Comparison of ENCODE assay signal across 14 cellular contexts in the genomic region with DNA sequence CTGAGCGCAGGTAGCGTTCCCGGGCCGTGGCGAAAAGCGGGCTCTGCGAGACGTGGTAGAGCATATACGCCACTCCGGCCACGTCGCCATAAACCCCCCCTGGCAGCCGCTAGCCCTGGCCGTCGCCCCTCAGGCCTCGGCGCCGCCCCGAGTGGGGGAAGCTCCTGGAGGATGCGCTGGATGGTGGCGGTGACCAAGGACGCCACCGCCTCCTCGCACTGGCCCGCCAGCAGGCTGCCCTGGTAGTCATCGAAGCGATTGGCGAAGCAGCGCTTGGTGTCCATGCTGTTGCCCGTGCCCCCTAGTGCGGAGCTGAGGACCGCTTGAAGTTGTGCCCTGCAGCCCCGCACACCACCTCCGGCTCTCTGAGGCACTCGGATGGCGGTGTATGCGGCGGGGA. TPM values are rescaled to one million over a fixed set of nuclear protein-coding genes. Genes with fewer than 3 reads are reported as not detected.
A peak's percentile ranks its signal among the peaks of the same experiment; 100 is the strongest.
DNase-seq lines count a peak whose midpoint lies in the region; ATAC-seq and TF ChIP-seq lines count a peak whose summit lies in the region.
"Not testable (repeated sequence)": the region's sequence is repeated elsewhere in the genome, so short reads cannot be mapped to it uniquely, and the experiment has no call there.
"Had no signal": no experiment of that assay in that cellular context is flagged by ENCODE, and none has a peak within 500 bp of the region (broad histone marks: within the 10 kb centered on the region; RNA-seq: fewer than 3 reads in every experiment).

No MANE protein-coding gene starts in this region.

- H3K79me1 ChIP-seq in trophoblast cell (ENCODE audit: low read length) = not testable (repeated sequence)

- not testable (repeated sequence) for H3K27ac ChIP-seq in ectodermal cell (ENCODE audit: insufficient read depth, low read depth, low read length, poor library complexity, severe bottlenecking); lower lobe of right lung; trophoblast cell (ENCODE audit: low read depth, low read length); subcutaneous abdominal adipose tissue (ENCODE audit: low read depth, low read length)

- not testable (repeated sequence) for H3K79me2 ChIP-seq in trophoblast cell (ENCODE audit: control insufficient read depth, insufficient read depth, low read length, poor library complexity)

- peaks cover 17% of the 10 kb centered on the region for H3K4me1 Mint-ChIP-seq in WTC11

- not testable (repeated sequence) for H3K27ac Mint-ChIP-seq in WTC11

- intact Hi-C loops in lower lobe of right lung (cut with DNase I) = not testable (repeated sequence)

- ATAC-seq in HG03442 (IDR thresholded peaks at IDR 0.05; ENCODE audit: unreplicated experiment) = peak; percentile 13
- peak; percentile 67 for ATAC-seq in WTC11
- peak; percentile 35 to 41 for ATAC-seq in lower lobe of right lung

- not testable (repeated sequence) for H3K9ac ChIP-seq in trophoblast cell (ENCODE audit: low read length); subcutaneous abdominal adipose tissue (ENCODE audit: low read length in 5 of 5)

- H2BK120ac ChIP-seq in trophoblast cell (ENCODE audit: insufficient read depth, low read length, poor library complexity) = not testable (repeated sequence)

- not testable (repeated sequence) for H3K36me3 ChIP-seq in ectodermal cell (ENCODE audit: control insufficient read depth, insufficient read depth, low read length); lower lobe of right lung; trophoblast cell (ENCODE audit: control insufficient read depth in 1 of 2, insufficient read depth in 2 of 2, low read length in 2 of 2); subcutaneous abdominal adipose tissue (ENCODE audit: control insufficient read depth in 5 of 5, insufficient read depth in 5 of 5, low read length in 5 of 5)

- 2% methylated on average over 32 to 38 of the region's 38 CpGs for WGBS in ectodermal cell, 2 experiments
- WGBS in trophoblast cell (ENCODE audit: extremely low coverage, insufficient coverage, insufficient read length) = no CpG with 5 or more reads among the region's 38 CpGs

- peaks cover 18% of the 10 kb centered on the region for H3K27me3 ChIP-seq in ectodermal cell (ENCODE audit: control insufficient read depth, insufficient read depth, low read length, poor library complexity, severe bottlenecking)
- not testable (repeated sequence) for H3K27me3 ChIP-seq in lower lobe of right lung (ENCODE audit: low read depth); trophoblast cell (ENCODE audit: insufficient read depth, low read length); subcutaneous abdominal adipose tissue (ENCODE audit: control insufficient read depth in 5 of 5, insufficient read depth in 4 of 5, low read length in 5 of 5)

- CTCF ChIA-PET in WTC11 (lab: Charles Lee) = interaction anchor here (1.0 kb wide), 1 partner anchor 14 kb away, joined by 3 read pairs; no protein-coding TSS in a partner anchor

- DNase-seq in WTC11 (ENCODE audit: low spot score); lower lobe of right lung; trophoblast cell: not testable (repeated sequence)

- not testable (repeated sequence) for H4K12ac ChIP-seq in trophoblast cell (ENCODE audit: low read depth, low read length)

- H3K36me3 Mint-ChIP-seq in WTC11 = not testable (repeated sequence)

- H3K4me2 ChIP-seq in trophoblast cell (ENCODE audit: low read length) = peak overlapping the region; percentile 73

- not testable (repeated sequence) for H2AK5ac ChIP-seq in trophoblast cell (ENCODE audit: low read length)

- TF ChIP-seq CTCF in WTC11 (IDR thresholded peaks at IDR 0.05); lower lobe of right lung (IDR thresholded peaks at IDR 0.05): not testable (repeated sequence)

- not testable (repeated sequence) for H3K18ac ChIP-seq in trophoblast cell (ENCODE audit: low read length)

- not testable (repeated sequence) for H4K91ac ChIP-seq in trophoblast cell (ENCODE audit: low read depth, low read length)

- not testable (repeated sequence) for H3K9me3 Mint-ChIP-seq in WTC11

- H2AFZ ChIP-seq in trophoblast cell (ENCODE audit: insufficient read depth, low read length, poor library complexity) = not testable (repeated sequence)

- H4K8ac ChIP-seq in trophoblast cell (ENCODE audit: low read depth, low read length) = not testable (repeated sequence)

- H3K14ac ChIP-seq in trophoblast cell (ENCODE audit: low read length) = not testable (repeated sequence)

- H3K4me3 ChIP-seq in ectodermal cell (ENCODE audit: insufficient read depth, low read depth, low read length) (peak overlapping the region; percentile 18), iPS-11a (ENCODE audit: low read depth, low read length) (peak overlapping the region; percentile 30), lower lobe of right lung (peak overlapping the region; percentile 33), trophoblast cell (ENCODE audit: low read depth, low read length) (peak overlapping the region; percentile 61), subcutaneous abdominal adipose tissue (ENCODE audit: low read depth in 1 of 5, low read length in 5 of 5) (peak overlapping the region in 3 of 5 donors; percentile 32 to 45 (median 44))

- not testable (repeated sequence) for H3K4me1 ChIP-seq in ectodermal cell (ENCODE audit: control insufficient read depth, insufficient read depth, low read length); lower lobe of right lung; trophoblast cell (ENCODE audit: control insufficient read depth in 1 of 2, insufficient read depth in 2 of 2, low read length in 2 of 2); subcutaneous abdominal adipose tissue (ENCODE audit: control insufficient read depth in 5 of 5, insufficient read depth in 5 of 5, low read length in 5 of 5)

- peaks cover 18% of the 10 kb centered on the region for H3K27me3 Mint-ChIP-seq in WTC11 (ENCODE audit: low read depth)

- POLR2A ChIA-PET in WTC11 (lab: Charles Lee) = not testable (repeated sequence)

- not testable (repeated sequence) for H2BK5ac ChIP-seq in trophoblast cell (ENCODE audit: low read depth, low read length, poor library complexity)

- not testable (repeated sequence) for H3K23ac ChIP-seq in trophoblast cell (ENCODE audit: low read length)

- H3K4me3 Mint-ChIP-seq in WTC11 = peak overlapping the region; percentile 65

- H3K9me3 ChIP-seq in ectodermal cell (ENCODE audit: control insufficient read depth, low read length); lower lobe of right lung; trophoblast cell (ENCODE audit: insufficient read depth, low read depth, low read length); subcutaneous abdominal adipose tissue (ENCODE audit: control insufficient read depth in 5 of 5, low read length in 5 of 5): not testable (repeated sequence)

- H2BK12ac ChIP-seq in trophoblast cell (ENCODE audit: low read length) = not testable (repeated sequence)

- H3K4ac ChIP-seq in trophoblast cell (ENCODE audit: low read depth, low read length) = not testable (repeated sequence)

TF ChIP-seq in WTC11, 78 proteins besides CTCF, POLR2A, EP300 and RAD21:
- TF ChIP-seq, protein P1, sequence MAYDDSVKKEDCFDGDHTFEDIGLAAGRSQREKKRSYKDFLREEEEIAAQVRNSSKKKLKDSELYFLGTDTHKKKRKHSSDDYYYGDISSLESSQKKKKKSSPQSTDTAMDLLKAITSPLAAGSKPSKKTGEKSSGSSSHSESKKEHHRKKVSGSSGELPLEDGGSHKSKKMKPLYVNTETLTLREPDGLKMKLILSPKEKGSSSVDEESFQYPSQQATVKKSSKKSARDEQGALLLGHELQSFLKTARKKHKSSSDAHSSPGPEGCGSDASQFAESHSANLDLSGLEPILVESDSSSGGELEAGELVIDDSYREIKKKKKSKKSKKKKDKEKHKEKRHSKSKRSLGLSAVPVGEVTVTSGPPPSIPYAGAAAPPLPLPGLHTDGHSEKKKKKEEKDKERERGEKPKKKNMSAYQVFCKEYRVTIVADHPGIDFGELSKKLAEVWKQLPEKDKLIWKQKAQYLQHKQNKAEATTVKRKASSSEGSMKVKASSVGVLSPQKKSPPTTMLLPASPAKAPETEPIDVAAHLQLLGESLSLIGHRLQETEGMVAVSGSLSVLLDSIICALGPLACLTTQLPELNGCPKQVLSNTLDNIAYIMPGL (CRISPR knock-in tag; IDR thresholded peaks at IDR 0.05) = peak; percentile 47; the same call in 1 of the 2 replicates

RNA-seq across cellular contexts. Expression of gene FAM47C, which starts 22.4 kb away (rescaled TPM):
- total RNA-seq in WTC11 (2021) (not detected in 3 replicates), lower lobe of right lung (not detected)
- not detected for polyA plus RNA-seq in ectodermal cell (2013, experiment 1 of 4)
- polyA plus RNA-seq in ectodermal cell (2013, experiment 2 of 4) = not detected
- not detected for polyA plus RNA-seq in ectodermal cell (2013, experiment 3 of 4)
- polyA plus RNA-seq in ectodermal cell (2013, experiment 4 of 4) = not detected
- 0.01 TPM in 1 of 2 replicates, not detected in the other for polyA plus RNA-seq in trophoblast cell (2013)
- total RNA-seq: activated B cell treated with CpG ODN at 0.5 μM for 24 hours; activated naive CD4-positive, alpha-beta T cell treated with anti-CD3 and anti-CD28 coated beads, Interleukin-2, amount 50 U/mL, for 72 hours; activated T-helper 17 cell treated with anti-CD3 and anti-CD28 coated beads, Interleukin-2, amount 50 U/mL, for 72 hours; body of pancreas; CD8-positive, alpha-beta T cell; heart right ventricle; neural crest cell had no signal
- polyA plus RNA-seq: heart right ventricle had no signal

Comparison
In these comparisons a context has a peak if more than half of its experiments do, and no peak if none do; other contexts are left out.
1. ATAC-seq: peak in every context shown above with its lines; median percentile 67 in WTC11; 38 in lower lobe of right lung; 13 in HG03442.